In genomic region chr16:8989099-8989878, GRCh38 we compare ENCODE assay signal across 1 cellular context.
A peak's percentile ranks its signal among the peaks of the same experiment; 100 is the strongest.
TF ChIP-seq lines count a peak whose summit lies in the region.

No MANE protein-coding gene starts in this region.

TF ChIP-seq in HepG2, 621 proteins besides CTCF, POLR2A, EP300 and RAD21 (continued from another document and continues in another):
- no peak for TF ChIP-seq PBX2 (CRISPR knock-in tag; IDR thresholded peaks at IDR 0.05)
- TF ChIP-seq RFXAP (CRISPR knock-in tag; IDR thresholded peaks at IDR 0.05; ENCODE audit: borderline replicate concordance): no peak
- TF ChIP-seq ZFP36L1 (CRISPR knock-in tag; IDR thresholded peaks at IDR 0.05): 0 out of 2 replicates have a peak, but pooled peaks have one; percentile 56
- 0 out of 2 replicates have a peak, but pooled peaks have one; percentile 61 for TF ChIP-seq ZNF746 (CRISPR knock-in tag; IDR thresholded peaks at IDR 0.05)
- TF ChIP-seq ZNF232 (CRISPR knock-in tag; IDR thresholded peaks at IDR 0.05; ENCODE audit: borderline replicate concordance): peak; percentile 49; the same call in 1 of the 2 replicates
- no peak for TF ChIP-seq LCORL (IDR thresholded peaks at IDR 0.05)
- peak; percentile 58 for TF ChIP-seq LCORL (CRISPR knock-in tag; IDR thresholded peaks at IDR 0.05)
- TF ChIP-seq EED (CRISPR knock-in tag; IDR thresholded peaks at IDR 0.05): 0 out of 2 replicates have a peak, but pooled peaks have one; percentile 16
- peak; percentile 16; the same call in 1 of the 2 replicates for TF ChIP-seq HMGXB3 (CRISPR knock-in tag; IDR thresholded peaks at IDR 0.05; ENCODE audit: borderline replicate concordance)
- peak; percentile 92 for TF ChIP-seq NR2F6 (IDR thresholded peaks at IDR 0.05)
- peak; percentile 88 for TF ChIP-seq NR2F6 (CRISPR knock-in tag; IDR thresholded peaks at IDR 0.05)
- TF ChIP-seq RBFOX2 (IDR thresholded peaks at IDR 0.05; ENCODE audit: low read depth, low read length): no peak
- TF ChIP-seq HNF4G (IDR thresholded peaks at IDR 0.05; ENCODE audit: borderline replicate concordance, low read depth, low read length): no peak
- peak; percentile 67 for TF ChIP-seq HNF4G (CRISPR knock-in tag; IDR thresholded peaks at IDR 0.05; ENCODE audit: borderline replicate concordance, low read depth)
- TF ChIP-seq GLI4 (CRISPR knock-in tag; IDR thresholded peaks at IDR 0.05; ENCODE audit: borderline replicate concordance): no peak
- peak; percentile 83 to 87; a peak in 3 of 4 replicates for TF ChIP-seq NR2F1 (CRISPR knock-in tag; IDR thresholded peaks at IDR 0.05)
- TF ChIP-seq ZNF710 (CRISPR knock-in tag; IDR thresholded peaks at IDR 0.05; ENCODE audit: borderline replicate concordance): peak; percentile 62; the same call in 1 of the 2 replicates
- peak; percentile 81; the same call in 1 of the 2 replicates for TF ChIP-seq ZNF747 (CRISPR knock-in tag; IDR thresholded peaks at IDR 0.05; ENCODE audit: borderline replicate concordance)
- TF ChIP-seq TAF1 (CRISPR knock-in tag; IDR thresholded peaks at IDR 0.05): peak; percentile 37; the same call in 1 of the 2 replicates
- peak; percentile 31; the same call in 1 of the 2 replicates for TF ChIP-seq KAT8 (CRISPR knock-in tag; IDR thresholded peaks at IDR 0.05)
- TF ChIP-seq TEAD3 (CRISPR knock-in tag; optimal IDR thresholded peaks at IDR 0.05; ENCODE audit: borderline replicate concordance): peak; percentile 65
- TF ChIP-seq NCOA1 (CRISPR knock-in tag; IDR thresholded peaks at IDR 0.05): no peak
- 0 out of 4 replicates have a peak, but pooled peaks of 1 of the 2 experiments have one; percentile 44 for TF ChIP-seq HMGXB4 (CRISPR knock-in tag; IDR thresholded peaks at IDR 0.05; ENCODE audit: borderline replicate concordance in 1 of 2, low read depth in 1 of 2)
- TF ChIP-seq ZBTB1 (CRISPR knock-in tag; IDR thresholded peaks at IDR 0.05; ENCODE audit: borderline replicate concordance): no peak
- peak; percentile 79 for TF ChIP-seq GATAD2A (CRISPR knock-in tag; IDR thresholded peaks at IDR 0.05)
- 0 out of 2 replicates have a peak, but pooled peaks have one; percentile 36 for TF ChIP-seq ZNF782 (CRISPR knock-in tag; IDR thresholded peaks at IDR 0.05; ENCODE audit: borderline replicate concordance)
- no peak for TF ChIP-seq CHD4 (IDR thresholded peaks at IDR 0.05; ENCODE audit: borderline replicate concordance, low read length)
- 0 out of 2 replicates have a peak, but pooled peaks have one; percentile 36 for TF ChIP-seq ZNF138 (CRISPR knock-in tag; IDR thresholded peaks at IDR 0.05; ENCODE audit: low read depth)
- no peak for TF ChIP-seq SUZ12 (IDR thresholded peaks at IDR 0.05; ENCODE audit: low read depth, low read length)
- TF ChIP-seq DBP (CRISPR knock-in tag; IDR thresholded peaks at IDR 0.05; ENCODE audit: not compliant biosample characterization): peak; percentile 22
- no peak; the same call in 1 of the 2 replicates for TF ChIP-seq GABPB1 (CRISPR knock-in tag; IDR thresholded peaks at IDR 0.05)
- TF ChIP-seq NKX3-1 (CRISPR knock-in tag; IDR thresholded peaks at IDR 0.05): 0 out of 2 replicates have a peak, but pooled peaks have one; percentile 18
- TF ChIP-seq ZIK1 (CRISPR knock-in tag; IDR thresholded peaks at IDR 0.05; ENCODE audit: borderline replicate concordance, low read depth): 0 out of 2 replicates have a peak, but pooled peaks have one; percentile 6
- peak; percentile 60 for TF ChIP-seq ZFX (CRISPR knock-in tag; IDR thresholded peaks at IDR 0.05; ENCODE audit: low read depth)
- TF ChIP-seq STAG1 (CRISPR knock-in tag; IDR thresholded peaks at IDR 0.05): no peak; the same call in 1 of the 2 replicates
- no peak for TF ChIP-seq GATA4 (IDR thresholded peaks at IDR 0.05; ENCODE audit: borderline replicate concordance, low read depth)
- TF ChIP-seq HMG20A (CRISPR knock-in tag; IDR thresholded peaks at IDR 0.05; ENCODE audit: borderline replicate concordance): peak; percentile 50; the same call in 1 of the 2 replicates
- peak; percentile 84 for TF ChIP-seq ZNF652 (CRISPR knock-in tag; IDR thresholded peaks at IDR 0.05; ENCODE audit: borderline replicate concordance, low read depth)
- TF ChIP-seq ZNF639 (CRISPR knock-in tag; conservative IDR thresholded peaks at IDR 0.05): no peak; the same call in 1 of the 2 replicates
- TF ChIP-seq ZNF891 (CRISPR knock-in tag; IDR thresholded peaks at IDR 0.05): peak; percentile 51; the same call in 1 of the 2 replicates
- TF ChIP-seq HDAC2 (CRISPR knock-in tag; IDR thresholded peaks at IDR 0.05): peak; percentile 54
- peak; percentile 66; the same call in 1 of the 2 replicates for TF ChIP-seq ZMYM3 (CRISPR knock-in tag; IDR thresholded peaks at IDR 0.05)
- no peak for TF ChIP-seq FOXA1 (IDR thresholded peaks at IDR 0.05)
- peak; percentile 33; the same call in 1 of the 2 replicates for TF ChIP-seq FOXA1 (CRISPR knock-in tag; IDR thresholded peaks at IDR 0.05)
- 0 out of 2 replicates have a peak, but pooled peaks have one; percentile 19 for TF ChIP-seq ZBTB44 (CRISPR knock-in tag; IDR thresholded peaks at IDR 0.05)
- TF ChIP-seq FOXP4 (CRISPR knock-in tag; IDR thresholded peaks at IDR 0.05): 0 out of 2 replicates have a peak, but pooled peaks have one; percentile 49
